ENCODE assay signal across 1 cellular context in the genomic region with DNA sequence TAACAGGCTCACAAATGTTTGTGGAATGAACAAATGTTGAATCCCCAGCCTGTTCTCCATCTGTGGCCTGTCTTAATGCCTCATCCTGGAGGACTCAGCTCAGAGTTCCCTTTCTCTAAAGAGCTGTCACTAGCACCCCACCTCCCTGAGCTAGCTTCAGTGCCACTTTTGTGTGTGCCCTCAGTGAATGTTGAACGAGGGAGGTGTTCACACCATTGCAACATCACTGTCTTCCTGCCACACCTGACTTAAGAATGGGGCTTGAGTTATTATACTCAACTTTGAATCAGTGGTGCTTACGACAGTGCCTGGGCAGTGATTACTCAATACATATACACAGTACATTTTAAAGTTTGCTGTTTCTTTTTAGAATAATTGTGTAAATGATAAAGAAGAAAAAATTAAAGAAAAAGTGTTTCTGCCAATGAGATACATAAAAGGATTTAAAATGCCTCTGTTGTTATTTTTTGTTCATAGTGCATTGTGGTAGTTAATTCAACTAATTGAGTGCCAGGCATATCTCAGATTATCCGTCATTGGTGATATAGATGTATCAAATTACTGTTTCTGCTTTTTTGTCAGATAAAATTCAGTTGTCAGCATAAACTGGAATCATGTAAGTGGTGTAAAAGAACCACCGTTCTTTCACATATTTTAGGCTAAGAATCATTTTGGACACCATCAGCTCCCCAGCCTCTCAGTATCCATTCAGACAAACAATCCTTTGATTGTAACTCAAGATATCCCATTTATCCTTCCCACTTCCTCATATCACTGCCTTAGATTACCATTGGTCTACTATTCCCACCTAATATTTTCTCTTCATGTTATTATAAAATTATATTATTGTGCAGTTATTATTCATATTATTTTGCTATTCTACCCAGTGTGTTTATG.
TF ChIP-seq lines count a peak whose summit lies in the region.

No MANE protein-coding gene starts in this region.

TF ChIP-seq in HepG2, 621 proteins besides CTCF, POLR2A, EP300 and RAD21 (continued from another document and continues in another):
- TF ChIP-seq, protein P1, sequence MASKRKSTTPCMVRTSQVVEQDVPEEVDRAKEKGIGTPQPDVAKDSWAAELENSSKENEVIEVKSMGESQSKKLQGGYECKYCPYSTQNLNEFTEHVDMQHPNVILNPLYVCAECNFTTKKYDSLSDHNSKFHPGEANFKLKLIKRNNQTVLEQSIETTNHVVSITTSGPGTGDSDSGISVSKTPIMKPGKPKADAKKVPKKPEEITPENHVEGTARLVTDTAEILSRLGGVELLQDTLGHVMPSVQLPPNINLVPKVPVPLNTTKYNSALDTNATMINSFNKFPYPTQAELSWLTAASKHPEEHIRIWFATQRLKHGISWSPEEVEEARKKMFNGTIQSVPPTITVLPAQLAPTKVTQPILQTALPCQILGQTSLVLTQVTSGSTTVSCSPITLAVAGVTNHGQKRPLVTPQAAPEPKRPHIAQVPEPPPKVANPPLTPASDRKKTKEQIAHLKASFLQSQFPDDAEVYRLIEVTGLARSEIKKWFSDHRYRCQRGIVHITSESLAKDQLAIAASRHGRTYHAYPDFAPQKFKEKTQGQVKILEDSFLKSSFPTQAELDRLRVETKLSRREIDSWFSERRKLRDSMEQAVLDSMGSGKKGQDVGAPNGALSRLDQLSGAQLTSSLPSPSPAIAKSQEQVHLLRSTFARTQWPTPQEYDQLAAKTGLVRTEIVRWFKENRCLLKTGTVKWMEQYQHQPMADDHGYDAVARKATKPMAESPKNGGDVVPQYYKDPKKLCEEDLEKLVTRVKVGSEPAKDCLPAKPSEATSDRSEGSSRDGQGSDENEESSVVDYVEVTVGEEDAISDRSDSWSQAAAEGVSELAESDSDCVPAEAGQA (IDR thresholded peaks at IDR 0.05; ENCODE audit: low read depth): no peak
- TF ChIP-seq, protein P1 (CRISPR knock-in tag; IDR thresholded peaks at IDR 0.05; ENCODE audit: borderline replicate concordance): no peak
- no peak for TF ChIP-seq NCOR1 (IDR thresholded peaks at IDR 0.05; ENCODE audit: borderline replicate concordance, low read length)
- TF ChIP-seq MIER3 (CRISPR knock-in tag; IDR thresholded peaks at IDR 0.05; ENCODE audit: borderline replicate concordance): no peak
- TF ChIP-seq, protein P2, sequence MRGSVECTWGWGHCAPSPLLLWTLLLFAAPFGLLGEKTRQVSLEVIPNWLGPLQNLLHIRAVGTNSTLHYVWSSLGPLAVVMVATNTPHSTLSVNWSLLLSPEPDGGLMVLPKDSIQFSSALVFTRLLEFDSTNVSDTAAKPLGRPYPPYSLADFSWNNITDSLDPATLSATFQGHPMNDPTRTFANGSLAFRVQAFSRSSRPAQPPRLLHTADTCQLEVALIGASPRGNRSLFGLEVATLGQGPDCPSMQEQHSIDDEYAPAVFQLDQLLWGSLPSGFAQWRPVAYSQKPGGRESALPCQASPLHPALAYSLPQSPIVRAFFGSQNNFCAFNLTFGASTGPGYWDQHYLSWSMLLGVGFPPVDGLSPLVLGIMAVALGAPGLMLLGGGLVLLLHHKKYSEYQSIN (CRISPR knock-in tag; IDR thresholded peaks at IDR 0.05; ENCODE audit: borderline replicate concordance): no peak
- no peak for TF ChIP-seq BCL6 (CRISPR knock-in tag; IDR thresholded peaks at IDR 0.05)
- no peak for TF ChIP-seq HNRNPUL1 (IDR thresholded peaks at IDR 0.05; ENCODE audit: low read depth, low read length)
- TF ChIP-seq ZNF614 (CRISPR knock-in tag; IDR thresholded peaks at IDR 0.05; ENCODE audit: borderline replicate concordance): no peak
- no peak for TF ChIP-seq FOXA3 (CRISPR knock-in tag; IDR thresholded peaks at IDR 0.05)
- no peak for TF ChIP-seq PCBP2 (optimal IDR thresholded peaks at IDR 0.05; ENCODE audit: low read depth, low read length, poor library complexity, severe bottlenecking)
- TF ChIP-seq, protein P3, sequence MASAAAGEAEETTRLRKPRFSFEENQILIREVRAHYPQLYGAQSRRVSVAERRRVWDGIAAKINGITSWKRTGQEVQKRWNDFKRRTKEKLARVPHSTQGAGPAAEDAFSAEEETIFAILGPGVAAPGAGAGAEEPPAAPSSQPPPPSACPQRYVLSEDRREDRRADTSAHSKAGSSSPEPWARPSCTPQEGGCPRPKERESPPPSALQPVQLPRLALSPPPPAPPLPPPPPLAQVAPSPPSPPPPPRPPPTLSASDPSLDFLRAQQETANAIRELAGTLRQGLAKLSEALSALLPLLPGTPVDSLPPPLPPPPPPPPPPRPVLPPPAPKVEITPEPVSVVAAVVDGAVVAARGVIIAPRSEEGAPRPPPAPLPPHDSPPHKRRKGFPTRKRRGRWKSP (CRISPR knock-in tag; IDR thresholded peaks at IDR 0.05): no peak
- no peak for TF ChIP-seq PHB2 (IDR thresholded peaks at IDR 0.05; ENCODE audit: partially characterized antibody)
- TF ChIP-seq NFE2L2 (IDR thresholded peaks at IDR 0.05; ENCODE audit: low read length): no peak
- TF ChIP-seq GATAD2A (CRISPR knock-in tag; IDR thresholded peaks at IDR 0.05): 0 out of 2 replicates have a peak, but pooled peaks have one; percentile 23
- TF ChIP-seq, protein P4, sequence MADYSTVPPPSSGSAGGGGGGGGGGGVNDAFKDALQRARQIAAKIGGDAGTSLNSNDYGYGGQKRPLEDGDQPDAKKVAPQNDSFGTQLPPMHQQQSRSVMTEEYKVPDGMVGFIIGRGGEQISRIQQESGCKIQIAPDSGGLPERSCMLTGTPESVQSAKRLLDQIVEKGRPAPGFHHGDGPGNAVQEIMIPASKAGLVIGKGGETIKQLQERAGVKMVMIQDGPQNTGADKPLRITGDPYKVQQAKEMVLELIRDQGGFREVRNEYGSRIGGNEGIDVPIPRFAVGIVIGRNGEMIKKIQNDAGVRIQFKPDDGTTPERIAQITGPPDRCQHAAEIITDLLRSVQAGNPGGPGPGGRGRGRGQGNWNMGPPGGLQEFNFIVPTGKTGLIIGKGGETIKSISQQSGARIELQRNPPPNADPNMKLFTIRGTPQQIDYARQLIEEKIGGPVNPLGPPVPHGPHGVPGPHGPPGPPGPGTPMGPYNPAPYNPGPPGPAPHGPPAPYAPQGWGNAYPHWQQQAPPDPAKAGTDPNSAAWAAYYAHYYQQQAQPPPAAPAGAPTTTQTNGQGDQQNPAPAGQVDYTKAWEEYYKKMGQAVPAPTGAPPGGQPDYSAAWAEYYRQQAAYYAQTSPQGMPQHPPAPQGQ (CRISPR knock-in tag; IDR thresholded peaks at IDR 0.05; ENCODE audit: borderline replicate concordance): no peak
- TF ChIP-seq, protein P5, sequence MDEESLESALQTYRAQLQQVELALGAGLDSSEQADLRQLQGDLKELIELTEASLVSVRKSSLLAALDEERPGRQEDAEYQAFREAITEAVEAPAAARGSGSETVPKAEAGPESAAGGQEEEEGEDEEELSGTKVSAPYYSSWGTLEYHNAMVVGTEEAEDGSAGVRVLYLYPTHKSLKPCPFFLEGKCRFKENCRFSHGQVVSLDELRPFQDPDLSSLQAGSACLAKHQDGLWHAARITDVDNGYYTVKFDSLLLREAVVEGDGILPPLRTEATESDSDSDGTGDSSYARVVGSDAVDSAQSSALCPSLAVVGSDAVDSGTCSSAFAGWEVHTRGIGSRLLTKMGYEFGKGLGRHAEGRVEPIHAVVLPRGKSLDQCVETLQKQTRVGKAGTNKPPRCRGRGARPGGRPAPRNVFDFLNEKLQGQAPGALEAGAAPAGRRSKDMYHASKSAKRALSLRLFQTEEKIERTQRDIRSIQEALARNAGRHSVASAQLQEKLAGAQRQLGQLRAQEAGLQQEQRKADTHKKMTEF (CRISPR knock-in tag; IDR thresholded peaks at IDR 0.05): no peak
- TF ChIP-seq MIER2 (CRISPR knock-in tag; IDR thresholded peaks at IDR 0.05): no peak
- no peak for TF ChIP-seq POLR2AphosphoS5 (IDR thresholded peaks at IDR 0.05; ENCODE audit: low read depth, low read length)
- no peak for TF ChIP-seq ESRRA (CRISPR knock-in tag; IDR thresholded peaks at IDR 0.05; ENCODE audit: low read depth)
- TF ChIP-seq ZNF713 (CRISPR knock-in tag; IDR thresholded peaks at IDR 0.05): no peak
- no peak for TF ChIP-seq AGO1 (IDR thresholded peaks at IDR 0.05; ENCODE audit: low read depth, low read length, poor library complexity, severe bottlenecking)
- TF ChIP-seq ZNF569 (CRISPR knock-in tag; IDR thresholded peaks at IDR 0.05; ENCODE audit: borderline replicate concordance): no peak
- TF ChIP-seq SNAI1 (CRISPR knock-in tag; IDR thresholded peaks at IDR 0.05; ENCODE audit: borderline replicate concordance): no peak
- no peak for TF ChIP-seq ZNF496 (CRISPR knock-in tag; IDR thresholded peaks at IDR 0.05; ENCODE audit: insufficient replicate concordance)
- TF ChIP-seq POLR2AphosphoS2 (IDR thresholded peaks at IDR 0.05; ENCODE audit: low read depth, low read length): no peak
- TF ChIP-seq, protein P6, sequence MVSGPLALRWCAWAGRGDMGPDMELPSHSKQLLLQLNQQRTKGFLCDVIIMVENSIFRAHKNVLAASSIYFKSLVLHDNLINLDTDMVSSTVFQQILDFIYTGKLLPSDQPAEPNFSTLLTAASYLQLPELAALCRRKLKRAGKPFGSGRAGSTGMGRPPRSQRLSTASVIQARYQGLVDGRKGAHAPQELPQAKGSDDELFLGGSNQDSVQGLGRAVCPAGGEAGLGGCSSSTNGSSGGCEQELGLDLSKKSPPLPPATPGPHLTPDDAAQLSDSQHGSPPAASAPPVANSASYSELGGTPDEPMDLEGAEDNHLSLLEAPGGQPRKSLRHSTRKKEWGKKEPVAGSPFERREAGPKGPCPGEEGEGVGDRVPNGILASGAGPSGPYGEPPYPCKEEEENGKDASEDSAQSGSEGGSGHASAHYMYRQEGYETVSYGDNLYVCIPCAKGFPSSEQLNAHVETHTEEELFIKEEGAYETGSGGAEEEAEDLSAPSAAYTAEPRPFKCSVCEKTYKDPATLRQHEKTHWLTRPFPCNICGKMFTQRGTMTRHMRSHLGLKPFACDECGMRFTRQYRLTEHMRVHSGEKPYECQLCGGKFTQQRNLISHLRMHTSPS (CRISPR knock-in tag; IDR thresholded peaks at IDR 0.05; ENCODE audit: low read depth): no peak
- no peak for TF ChIP-seq ZNF180 (CRISPR knock-in tag; IDR thresholded peaks at IDR 0.05; ENCODE audit: borderline replicate concordance, low read depth)
- peak; percentile 59; the same call in 1 of the 2 replicates for TF ChIP-seq FOSL2 (CRISPR knock-in tag; IDR thresholded peaks at IDR 0.05)
- TF ChIP-seq, protein P7, sequence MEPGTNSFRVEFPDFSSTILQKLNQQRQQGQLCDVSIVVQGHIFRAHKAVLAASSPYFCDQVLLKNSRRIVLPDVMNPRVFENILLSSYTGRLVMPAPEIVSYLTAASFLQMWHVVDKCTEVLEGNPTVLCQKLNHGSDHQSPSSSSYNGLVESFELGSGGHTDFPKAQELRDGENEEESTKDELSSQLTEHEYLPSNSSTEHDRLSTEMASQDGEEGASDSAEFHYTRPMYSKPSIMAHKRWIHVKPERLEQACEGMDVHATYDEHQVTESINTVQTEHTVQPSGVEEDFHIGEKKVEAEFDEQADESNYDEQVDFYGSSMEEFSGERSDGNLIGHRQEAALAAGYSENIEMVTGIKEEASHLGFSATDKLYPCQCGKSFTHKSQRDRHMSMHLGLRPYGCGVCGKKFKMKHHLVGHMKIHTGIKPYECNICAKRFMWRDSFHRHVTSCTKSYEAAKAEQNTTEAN (CRISPR knock-in tag; conservative IDR thresholded peaks at IDR 0.05): 0 out of 2 replicates have a peak, but pooled peaks have one; percentile 38
- 0 out of 2 replicates have a peak, but pooled peaks have one; percentile 14 for TF ChIP-seq ZNF263 (CRISPR knock-in tag; IDR thresholded peaks at IDR 0.05)
- TF ChIP-seq YEATS2 (CRISPR knock-in tag; IDR thresholded peaks at IDR 0.05; ENCODE audit: borderline replicate concordance): no peak
- TF ChIP-seq, protein P8, sequence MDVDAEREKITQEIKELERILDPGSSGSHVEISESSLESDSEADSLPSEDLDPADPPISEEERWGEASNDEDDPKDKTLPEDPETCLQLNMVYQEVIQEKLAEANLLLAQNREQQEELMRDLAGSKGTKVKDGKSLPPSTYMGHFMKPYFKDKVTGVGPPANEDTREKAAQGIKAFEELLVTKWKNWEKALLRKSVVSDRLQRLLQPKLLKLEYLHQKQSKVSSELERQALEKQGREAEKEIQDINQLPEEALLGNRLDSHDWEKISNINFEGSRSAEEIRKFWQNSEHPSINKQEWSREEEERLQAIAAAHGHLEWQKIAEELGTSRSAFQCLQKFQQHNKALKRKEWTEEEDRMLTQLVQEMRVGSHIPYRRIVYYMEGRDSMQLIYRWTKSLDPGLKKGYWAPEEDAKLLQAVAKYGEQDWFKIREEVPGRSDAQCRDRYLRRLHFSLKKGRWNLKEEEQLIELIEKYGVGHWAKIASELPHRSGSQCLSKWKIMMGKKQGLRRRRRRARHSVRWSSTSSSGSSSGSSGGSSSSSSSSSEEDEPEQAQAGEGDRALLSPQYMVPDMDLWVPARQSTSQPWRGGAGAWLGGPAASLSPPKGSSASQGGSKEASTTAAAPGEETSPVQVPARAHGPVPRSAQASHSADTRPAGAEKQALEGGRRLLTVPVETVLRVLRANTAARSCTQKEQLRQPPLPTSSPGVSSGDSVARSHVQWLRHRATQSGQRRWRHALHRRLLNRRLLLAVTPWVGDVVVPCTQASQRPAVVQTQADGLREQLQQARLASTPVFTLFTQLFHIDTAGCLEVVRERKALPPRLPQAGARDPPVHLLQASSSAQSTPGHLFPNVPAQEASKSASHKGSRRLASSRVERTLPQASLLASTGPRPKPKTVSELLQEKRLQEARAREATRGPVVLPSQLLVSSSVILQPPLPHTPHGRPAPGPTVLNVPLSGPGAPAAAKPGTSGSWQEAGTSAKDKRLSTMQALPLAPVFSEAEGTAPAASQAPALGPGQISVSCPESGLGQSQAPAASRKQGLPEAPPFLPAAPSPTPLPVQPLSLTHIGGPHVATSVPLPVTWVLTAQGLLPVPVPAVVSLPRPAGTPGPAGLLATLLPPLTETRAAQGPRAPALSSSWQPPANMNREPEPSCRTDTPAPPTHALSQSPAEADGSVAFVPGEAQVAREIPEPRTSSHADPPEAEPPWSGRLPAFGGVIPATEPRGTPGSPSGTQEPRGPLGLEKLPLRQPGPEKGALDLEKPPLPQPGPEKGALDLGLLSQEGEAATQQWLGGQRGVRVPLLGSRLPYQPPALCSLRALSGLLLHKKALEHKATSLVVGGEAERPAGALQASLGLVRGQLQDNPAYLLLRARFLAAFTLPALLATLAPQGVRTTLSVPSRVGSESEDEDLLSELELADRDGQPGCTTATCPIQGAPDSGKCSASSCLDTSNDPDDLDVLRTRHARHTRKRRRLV (CRISPR knock-in tag; IDR thresholded peaks at IDR 0.05): no peak
- no peak for TF ChIP-seq ZNF292 (CRISPR knock-in tag; IDR thresholded peaks at IDR 0.05; ENCODE audit: borderline replicate concordance, low read depth)
- TF ChIP-seq TBX2 (CRISPR knock-in tag; IDR thresholded peaks at IDR 0.05; ENCODE audit: borderline replicate concordance): no peak
- peak; percentile 74 to 79 for TF ChIP-seq MAFK (conservative IDR thresholded peaks at IDR 0.05 in 1 of 2, IDR thresholded peaks at IDR 0.05 in 1 of 2; ENCODE audit: low read length in 2 of 2)
